ENCODE assay signal across 22 cellular contexts in genomic region chr1:228998179-228998578, GRCh38.
DNase-seq lines count a peak whose midpoint lies in the region; ATAC-seq and TF ChIP-seq lines count a peak whose summit lies in the region.
"Had no signal": no experiment of that assay in that cellular context is flagged by ENCODE, and none has a peak within 500 bp of the region (broad histone marks: within the 10 kb centered on the region; RNA-seq: fewer than 3 reads in every experiment).

No MANE protein-coding gene starts in this region.

- no peak for TF ChIP-seq POLR2A in body of pancreas (IDR thresholded peaks at IDR 0.05)

- no peak overlapping the region for H2AFZ ChIP-seq in trophoblast cell (ENCODE audit: insufficient read depth, low read length, poor library complexity)

- H3K27me3 ChIP-seq in body of pancreas (no peaks in the 10 kb centered on the region), trophoblast cell (ENCODE audit: insufficient read depth, low read length) (no peaks in the 10 kb centered on the region)
- H3K27me3 ChIP-seq: BLaER1 had no signal

- H3K4me3 Mint-ChIP-seq in CD14-positive monocyte (peak overlapping the region in 1 of 2 donors; percentile 37), T-helper 17 cell (no peak overlapping the region)
- H3K4me3 Mint-ChIP-seq: CD8-positive, alpha-beta T cell had no signal

- H4K12ac ChIP-seq in trophoblast cell (ENCODE audit: low read depth, low read length) = no peak overlapping the region

- no peak overlapping the region for H3K27ac ChIP-seq in body of pancreas
- H3K27ac ChIP-seq in trophoblast cell (ENCODE audit: low read depth, low read length) = no peak overlapping the region
- H3K27ac ChIP-seq: A549, BLaER1, HL-60 had no signal

- H3K23ac ChIP-seq in trophoblast cell (ENCODE audit: low read length) = no peak overlapping the region

- no peak overlapping the region for H2BK5ac ChIP-seq in trophoblast cell (ENCODE audit: low read depth, low read length, poor library complexity)

- H3K4ac ChIP-seq in trophoblast cell (ENCODE audit: low read depth, low read length) = no peak overlapping the region

- 76 to 82% methylated on average over 6 of the region's 6 CpGs for WGBS in body of pancreas, 2 donors
- no CpG with 5 or more reads among the region's 6 CpGs for WGBS in trophoblast cell (ENCODE audit: extremely low coverage, insufficient coverage, insufficient read length)

- no peak for TF ChIP-seq CTCF in CD14-positive monocyte (IDR thresholded peaks at IDR 0.05)
- TF ChIP-seq CTCF in body of pancreas (IDR thresholded peaks at IDR 0.05) = no peak

- H3K14ac ChIP-seq in trophoblast cell (ENCODE audit: low read length) = no peak overlapping the region

- H3K27ac Mint-ChIP-seq in CD14-positive monocyte (peak overlapping the region in 5 of 7 donors; percentile 8 to 74 (median 34)), T-helper 17 cell (no peak overlapping the region)
- H3K27ac Mint-ChIP-seq: CD8-positive, alpha-beta T cell had no signal

- no peak overlapping the region for H3K18ac ChIP-seq in trophoblast cell (ENCODE audit: low read length)

- peak; percentile 38 for ATAC-seq in body of pancreas
- ATAC-seq in left lobe of liver = peak; percentile 42
- ATAC-seq in HG03442 (IDR thresholded peaks at IDR 0.05; ENCODE audit: unreplicated experiment) = no peak
- ATAC-seq in T-helper 17 cell = no peak
- ATAC-seq: A549; CD8-positive, alpha-beta T cell had no signal

- DNase-seq in CD14-positive monocyte (ENCODE audit: low spot score) (no peak), body of pancreas (peak in 3 of 4 donors; percentile 44 to 57 (median 46)), left lobe of liver (ENCODE audit: low spot score) (no peak), trophoblast cell (peak in 1 of 2 donors; percentile 32), NCI-H2107 treated with DMSO at 0.1 percent for 48 hours (lab: John Stamatoyannopoulos, UW; ENCODE audit: unreplicated experiment) (no peak), T-helper 17 cell (no peak), NCI-H2227 treated with DMSO at 0.1 percent for 48 hours (lab: John Stamatoyannopoulos, UW) (no peak)
- DNase-seq: CD8-positive, alpha-beta T cell; DND-41; H7; IMR-90; NCI-H1092; NCI-H1436 treated with DMSO at 0.1 percent for 48 hours; NCI-H2029 treated with DMSO at 0.1 percent for 48 hours; NK-92 treated with Interleukin-12 subunit alpha and Interleukin-12 subunit beta, amount 100 ng/mL, for 24 hours; OCI-M1; SHP77 treated with DMSO at 0.1 percent for 48 hours; SK-N-SH had no signal

- peak overlapping the region; percentile 50 for H4K91ac ChIP-seq in trophoblast cell (ENCODE audit: low read depth, low read length)

- H3K4me1 ChIP-seq in body of pancreas (no peaks in the 10 kb centered on the region), trophoblast cell (ENCODE audit: control insufficient read depth in 1 of 2, insufficient read depth in 2 of 2, low read length in 2 of 2) (peaks cover 9 to 15% of the 10 kb centered on the region in 2 experiments)
- H3K4me1 ChIP-seq: A549, BLaER1 had no signal

- H3K79me2 ChIP-seq in trophoblast cell (ENCODE audit: control insufficient read depth, insufficient read depth, low read length, poor library complexity) = no peaks in the 10 kb centered on the region

- H2BK12ac ChIP-seq in trophoblast cell (ENCODE audit: low read length) = peak overlapping the region; percentile 85

- H3K79me1 ChIP-seq in trophoblast cell (ENCODE audit: low read length) = peaks cover 12% of the 10 kb centered on the region

- H3K4me1 Mint-ChIP-seq in CD14-positive monocyte = peaks cover 53% of the 10 kb centered on the region
- peaks cover 8% of the 10 kb centered on the region for H3K4me1 Mint-ChIP-seq in T-helper 17 cell

- H3K27me3 Mint-ChIP-seq in CD14-positive monocyte (ENCODE audit: low read depth in 3 of 3) (peaks cover 0 to 3% (median 0%) of the 10 kb centered on the region in 3 donors), T-helper 17 cell (no peaks in the 10 kb centered on the region)

- H2AK5ac ChIP-seq in trophoblast cell (ENCODE audit: low read length) = peak overlapping the region; percentile 72

- H3K9ac ChIP-seq in trophoblast cell (ENCODE audit: low read length) = no peak overlapping the region
- H3K9ac ChIP-seq: BLaER1, SK-N-SH had no signal

- peaks cover 0 to 2% (median 0%) of the 10 kb centered on the region in 7 donors for H3K9me3 Mint-ChIP-seq in CD14-positive monocyte
- H3K9me3 Mint-ChIP-seq: CD8-positive, alpha-beta T cell had no signal

- H2BK120ac ChIP-seq in trophoblast cell (ENCODE audit: insufficient read depth, low read length, poor library complexity) = peak overlapping the region; percentile 78

- H3K9me3 ChIP-seq in body of pancreas (no peaks in the 10 kb centered on the region), trophoblast cell (ENCODE audit: insufficient read depth, low read depth, low read length) (no peaks in the 10 kb centered on the region), T-helper 17 cell (ENCODE audit: control insufficient read depth, low read length, poor library complexity, severe bottlenecking) (no peaks in the 10 kb centered on the region)
- H3K9me3 ChIP-seq: A549, BLaER1, SK-N-SH had no signal

- H3K4me3 ChIP-seq in body of pancreas (no peak overlapping the region), trophoblast cell (ENCODE audit: low read depth, low read length) (no peak overlapping the region)
- H3K4me3 ChIP-seq: A549, BLaER1 had no signal

- no peak overlapping the region for H4K8ac ChIP-seq in trophoblast cell (ENCODE audit: low read depth, low read length)

- H3K36me3 Mint-ChIP-seq in CD14-positive monocyte = no peaks in the 10 kb centered on the region
- no peaks in the 10 kb centered on the region for H3K36me3 Mint-ChIP-seq in T-helper 17 cell (ENCODE audit: low read depth)
- H3K36me3 Mint-ChIP-seq: CD8-positive, alpha-beta T cell had no signal

- H3K4me2 ChIP-seq in trophoblast cell (ENCODE audit: low read length) = no peak overlapping the region
- H3K4me2 ChIP-seq: A549, BLaER1, SK-N-SH had no signal

- intact Hi-C loops in CD14-positive monocyte (cut with micrococcal nuclease) = loop anchor here in 1 of 2 donors (5.0 to 10.0 kb wide), 2 partner anchors 49 to 227 kb away; no protein-coding TSS in a partner anchor
- intact Hi-C loops in body of pancreas (cut with DNase I) = no loop called here

- H3K36me3 ChIP-seq in body of pancreas (replicated peaks in 1 of 2; ENCODE audit: insufficient read depth in 1 of 2, low read depth in 2 of 2) (no peaks in the 10 kb centered on the region), trophoblast cell (ENCODE audit: control insufficient read depth in 1 of 2, insufficient read depth in 2 of 2, low read length in 2 of 2) (no peaks in the 10 kb centered on the region)
- H3K36me3 ChIP-seq: BLaER1 had no signal

Comparison
In these comparisons a context has a peak if more than half of its experiments do, and no peak if none do; other contexts are left out.
1. DNase-seq: peak in body of pancreas (3 of 4); none in CD14-positive monocyte (single experiment), left lobe of liver (single experiment), NCI-H2107 treated with DMSO at 0.1 percent for 48 hours (single experiment), T-helper 17 cell (0 of 3) and NCI-H2227 treated with DMSO at 0.1 percent for 48 hours (single experiment).
2. ATAC-seq: peak in body of pancreas (single experiment) and left lobe of liver (single experiment); none in HG03442 (single experiment) and T-helper 17 cell (single experiment).